ENCODE assay signal across 9 cellular contexts in the genomic region with DNA sequence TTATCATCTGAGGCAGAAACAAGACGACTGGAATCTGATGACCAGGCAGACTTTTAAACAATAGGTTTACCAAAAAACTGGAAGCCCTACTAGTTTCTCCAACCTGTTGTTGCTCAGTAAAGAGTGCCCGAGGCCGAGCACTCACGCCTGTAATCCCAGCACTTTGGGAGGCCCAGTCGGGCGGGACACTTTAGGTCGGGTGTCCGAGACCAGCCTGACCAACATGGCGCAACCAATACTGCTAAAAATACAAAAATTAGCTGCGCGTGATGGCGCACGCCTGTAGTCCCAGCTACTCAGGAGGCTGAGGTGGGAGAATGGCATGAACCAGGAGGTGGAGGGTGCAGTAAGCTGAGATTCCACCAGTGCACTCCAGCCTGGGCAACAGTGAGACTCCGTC. TPM values are rescaled to one million over a fixed set of nuclear protein-coding genes. Genes with fewer than 3 reads are reported as not detected.
DNase-seq lines count a peak whose midpoint lies in the region; ATAC-seq and TF ChIP-seq lines count a peak whose summit lies in the region.
"Had no signal": no experiment of that assay in that cellular context is flagged by ENCODE, and none has a peak within 500 bp of the region (broad histone marks: within the 10 kb centered on the region; RNA-seq: fewer than 3 reads in every experiment).

No MANE protein-coding gene starts in this region.

- DNase-seq in AG10803 (ENCODE audit: low read depth) = no peak
- DNase-seq in Karpas-422 = no peak
- no peak for DNase-seq in coronary artery (ENCODE audit: low spot score)
- no peak for DNase-seq in naive thymus-derived CD4-positive, alpha-beta T cell
- no peak for DNase-seq in DMS53 treated with DMSO at 0.1 percent for 48 hours (lab: John Stamatoyannopoulos, UW; ENCODE audit: unreplicated experiment)
- no peak for DNase-seq in iPS-NIHi7 (ENCODE audit: extremely low spot score)
- DNase-seq in stimulated activated CD4-positive, alpha-beta T cell treated with anti-CD3 and anti-CD28 coated beads, Interleukin-2, amount 100 ng/mL, for 48 hours = no peak
- no peak for DNase-seq in putamen (ENCODE audit: low spot score)
- DNase-seq: stimulated activated naive CD4-positive, alpha-beta T cell treated with Interleukin-2 at 50 U/mL for 16 hours had no signal

- H3K27me3 Mint-ChIP-seq in naive thymus-derived CD4-positive, alpha-beta T cell = peaks cover 0 to 3% (median 0%) of the 10 kb centered on the region in 5 donors

- H2AFZ ChIP-seq in Karpas-422 (ENCODE audit: low read length) = no peak overlapping the region

- no peaks in the 10 kb centered on the region for H3K9me3 ChIP-seq in Karpas-422 (ENCODE audit: low read length)
- no peaks in the 10 kb centered on the region for H3K9me3 ChIP-seq in naive thymus-derived CD4-positive, alpha-beta T cell (ENCODE audit: control insufficient read depth in 2 of 3, low read length in 3 of 3)

- ATAC-seq in naive thymus-derived CD4-positive, alpha-beta T cell = no peak

- H3K79me2 ChIP-seq in Karpas-422 (ENCODE audit: low read length) = peaks cover 39% of the 10 kb centered on the region

- H3K4me1 Mint-ChIP-seq in naive thymus-derived CD4-positive, alpha-beta T cell = peaks cover 26 to 69% (median 66%) of the 10 kb centered on the region in 7 donors

- H3K9ac ChIP-seq in Karpas-422 (ENCODE audit: low read length) = peak overlapping the region; percentile 77

- no peaks in the 10 kb centered on the region for H3K9me2 ChIP-seq in Karpas-422 (replicated peaks; ENCODE audit: insufficient read depth, low read length)

- peaks cover 0 to 32% (median 16%) of the 10 kb centered on the region in 5 donors for H3K36me3 Mint-ChIP-seq in naive thymus-derived CD4-positive, alpha-beta T cell

- POLR2A ChIA-PET in naive thymus-derived CD4-positive, alpha-beta T cell (lab: Charles Lee) = interaction anchor here (0.7 to 5.8 kb wide), 14 partner anchors 9 to 785 kb away, joined by 3 to 112 read pairs (median 10); partner anchors contain the start of genes FAM162A, HCLS1, KPNA1 and MIX23

- no peaks in the 10 kb centered on the region for H4K20me1 ChIP-seq in Karpas-422 (ENCODE audit: insufficient read depth, low read depth, low read length)

- CTCF ChIA-PET in naive thymus-derived CD4-positive, alpha-beta T cell (lab: Charles Lee) = interaction anchor here (1.7 kb wide), 1 partner anchor 33 kb away, joined by 6 read pairs; the partner anchor contains the start of gene FAM162A

- peak overlapping the region; percentile 92 to 99 (median 97) for H3K4me3 Mint-ChIP-seq in naive thymus-derived CD4-positive, alpha-beta T cell

- H3K36me3 ChIP-seq in Karpas-422 (ENCODE audit: insufficient read depth, low read length) = peaks cover 15% of the 10 kb centered on the region; the same call in 1 of the 2 replicates
- H3K36me3 ChIP-seq in naive thymus-derived CD4-positive, alpha-beta T cell (ENCODE audit: control insufficient read depth in 2 of 3, insufficient read depth in 3 of 3, low read length in 3 of 3) = peaks cover 0 to 3% (median 0%) of the 10 kb centered on the region in 3 experiments

- intact Hi-C loops in naive thymus-derived CD4-positive, alpha-beta T cell (cut with micrococcal nuclease) = loop anchor here (1.0 to 5.0 kb wide), 16 partner anchors 33 to 1675 kb away; partner anchors contain the start of genes FAM162A (in 2 of the 2), GOLGB1 (in 2 of the 2), HCLS1 (in 2 of the 2) and KPNA1 (in 2 of the 2)

- H3K4me1 ChIP-seq in Karpas-422 (ENCODE audit: low read length) = peaks cover 34% of the 10 kb centered on the region
- H3K4me1 ChIP-seq in naive thymus-derived CD4-positive, alpha-beta T cell (ENCODE audit: control insufficient read depth in 2 of 2, insufficient read depth in 2 of 2, low read length in 2 of 2) = peaks cover 19 to 24% of the 10 kb centered on the region in 2 donors

- peak overlapping the region; percentile 78 for H3K4me3 ChIP-seq in AG10803 (ENCODE audit: low read length)
- peak overlapping the region; percentile 85 for H3K4me3 ChIP-seq in Karpas-422 (ENCODE audit: low read length)
- H3K4me3 ChIP-seq in coronary artery = peak overlapping the region; percentile 78
- peak overlapping the region; percentile 96 for H3K4me3 ChIP-seq in naive thymus-derived CD4-positive, alpha-beta T cell (ENCODE audit: low read length)

- H3K27ac Mint-ChIP-seq in naive thymus-derived CD4-positive, alpha-beta T cell = peak overlapping the region; percentile 98 to 100 (median 100)

- H3K4me2 ChIP-seq in Karpas-422 (ENCODE audit: low read depth, low read length, poor library complexity, severe bottlenecking) = peak overlapping the region; percentile 90

- H3K27me3 ChIP-seq in Karpas-422 (ENCODE audit: low read length) = no peaks in the 10 kb centered on the region
- H3K27me3 ChIP-seq in naive thymus-derived CD4-positive, alpha-beta T cell (ENCODE audit: control insufficient read depth in 2 of 2, insufficient read depth in 2 of 2, low read length in 2 of 2) = no peaks in the 10 kb centered on the region

- H3K27ac ChIP-seq in Karpas-422 (ENCODE audit: low read length) = peak overlapping the region; percentile 81
- peak overlapping the region in 1 of 2 donors; percentile 92 for H3K27ac ChIP-seq in coronary artery
- H3K27ac ChIP-seq in naive thymus-derived CD4-positive, alpha-beta T cell (ENCODE audit: low read depth, low read length) = peak overlapping the region; percentile 93

- no peak for TF ChIP-seq CTCF in AG10803 (conservative IDR thresholded peaks at IDR 0.05; ENCODE audit: low read length)
- no peak for TF ChIP-seq CTCF in coronary artery (IDR thresholded peaks at IDR 0.05)

- peaks cover 0 to 5% (median 0%) of the 10 kb centered on the region in 11 donors for H3K9me3 Mint-ChIP-seq in naive thymus-derived CD4-positive, alpha-beta T cell

RNA-seq across cellular contexts. Expression of gene WDR5B, which starts 1.1 kb away (rescaled TPM):
- total RNA-seq in Karpas-422 (2014; rRNA removed; shearing (Covaris generic); ENCODE audit: low replicate concordance) = 5.3 and 7.1 TPM in 2 replicates
- total RNA-seq in naive thymus-derived CD4-positive, alpha-beta T cell = 10 to 100 TPM in 2 of 5 experiments, 1 to 10 TPM in 3; 4.8 to 19.4 (median 6.4) TPM
- polyA plus RNA-seq in naive thymus-derived CD4-positive, alpha-beta T cell = 1 to 10 TPM; 1.6 to 2.0 TPM

RNA-seq across cellular contexts. Expression of gene FAM162A, which starts 33.0 kb away (rescaled TPM):
- total RNA-seq in Karpas-422 (2014; rRNA removed; shearing (Covaris generic); ENCODE audit: low replicate concordance) = 138 and 197 TPM in 2 replicates
- total RNA-seq in naive thymus-derived CD4-positive, alpha-beta T cell = 10 to 100 TPM; 17.6 to 73.2 (median 35.5) TPM
- 100 to 1,000 TPM in 1 of 2 donors, 10 to 100 TPM in 1; 84.3 to 123 TPM for polyA plus RNA-seq in naive thymus-derived CD4-positive, alpha-beta T cell

RNA-seq across cellular contexts. Expression of gene MIX23, which starts 33.9 kb away (rescaled TPM):
- 45.8 and 54.0 TPM in 2 replicates for total RNA-seq in Karpas-422 (2014; rRNA removed; shearing (Covaris generic); ENCODE audit: low replicate concordance)
- total RNA-seq in naive thymus-derived CD4-positive, alpha-beta T cell = 10 to 100 TPM; 14.7 to 47.7 (median 26.3) TPM
- 10 to 100 TPM; 11.6 to 29.0 TPM for polyA plus RNA-seq in naive thymus-derived CD4-positive, alpha-beta T cell
